Comparison of ENCODE assay signal across 8 cellular contexts in the genomic region with DNA sequence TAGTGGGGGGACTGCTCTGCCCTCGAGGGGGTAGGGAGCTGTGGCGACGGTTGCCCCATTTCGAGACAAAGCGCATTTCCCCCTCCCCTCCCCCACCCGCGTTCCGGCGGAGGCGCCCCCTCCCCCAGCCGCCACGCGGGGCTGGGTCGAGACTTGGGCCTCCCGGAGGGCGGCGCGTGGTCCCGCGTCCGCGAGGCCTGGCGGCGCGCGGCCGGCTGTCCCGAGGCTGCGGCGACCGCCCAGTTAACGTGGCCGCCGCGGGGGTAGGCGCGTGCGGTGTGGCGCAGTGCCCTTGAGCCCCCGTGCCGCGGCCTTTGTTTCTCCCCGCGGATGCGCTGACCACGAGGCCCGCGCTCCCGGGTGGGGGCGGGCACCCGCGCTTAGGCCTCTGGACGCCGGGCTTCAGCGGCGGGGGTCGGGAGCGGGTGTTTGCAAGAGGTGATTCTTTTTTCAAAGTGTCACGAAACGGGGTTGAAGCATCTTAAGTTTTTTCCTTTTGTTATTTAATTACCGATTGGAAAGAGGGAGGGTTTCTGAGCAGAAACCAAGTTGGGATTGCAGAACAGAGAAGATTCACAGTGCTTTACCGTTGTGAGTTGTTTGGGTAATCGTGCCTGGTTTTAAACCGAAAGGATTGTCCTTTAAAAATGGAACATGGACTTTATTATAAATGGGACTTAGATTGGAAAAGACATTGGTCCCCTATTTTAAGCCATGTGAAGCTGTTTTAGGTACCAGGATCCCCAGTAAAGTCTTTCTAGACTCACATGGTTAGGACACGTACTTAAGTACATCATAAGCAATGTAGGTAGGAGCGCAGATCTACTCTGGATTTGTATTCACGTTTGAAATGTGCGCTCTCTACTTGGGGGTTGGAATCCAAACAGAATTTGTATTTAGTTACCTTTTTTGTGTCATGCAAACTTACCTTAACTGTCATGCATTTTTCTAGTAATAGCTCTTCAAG. TPM values are rescaled to one million over a fixed set of nuclear protein-coding genes. Genes with fewer than 3 reads are reported as not detected.
DNase-seq lines count a peak whose midpoint lies in the region; ATAC-seq and TF ChIP-seq lines count a peak whose summit lies in the region.

No MANE protein-coding gene starts in this region.

- H3K9ac ChIP-seq in endocrine pancreas (ENCODE audit: control insufficient read depth, insufficient read depth, low read length), result peak overlapping the region; percentile 82

- peak overlapping the region; percentile 93 for H3K27ac Mint-ChIP-seq in activated CD4-positive, alpha-beta memory T cell treated with anti-CD3 and anti-CD28 coated beads for 36 hours

- TF ChIP-seq CTCF in AG09309 (IDR thresholded peaks at IDR 0.05; ENCODE audit: control insufficient read depth, insufficient read depth, low read depth, low read length, missing control alignments), result no peak

- peaks cover 2% of the 10 kb centered on the region for H3K9me3 Mint-ChIP-seq in activated CD4-positive, alpha-beta memory T cell treated with anti-CD3 and anti-CD28 coated beads for 36 hours

- H3K27me3 Mint-ChIP-seq in activated CD4-positive, alpha-beta memory T cell treated with anti-CD3 and anti-CD28 coated beads for 36 hours, result peaks cover 6% of the 10 kb centered on the region

- peaks cover 21% of the 10 kb centered on the region for H3K4me1 ChIP-seq in endocrine pancreas (ENCODE audit: control insufficient read depth, insufficient read depth, low read length)
- peaks cover 4% of the 10 kb centered on the region for H3K4me1 ChIP-seq in mesodermal cell (ENCODE audit: control insufficient read depth, insufficient read depth, low read length, poor library complexity, severe bottlenecking)

- peak overlapping the region; percentile 99 for H3K27ac ChIP-seq in mesodermal cell (ENCODE audit: low read depth, low read length, severe bottlenecking)

- H3K9me3 ChIP-seq in endocrine pancreas (ENCODE audit: control insufficient read depth, low read length), result no peaks in the 10 kb centered on the region
- no peaks in the 10 kb centered on the region for H3K9me3 ChIP-seq in mesodermal cell (ENCODE audit: control insufficient read depth, low read length)

- 0% methylated on average over 35 to 36 of the region's 68 CpGs for WGBS in mesodermal cell (ENCODE audit: insufficient coverage in 2 of 2), 2 experiments

- H3K4me3 Mint-ChIP-seq in activated CD4-positive, alpha-beta memory T cell treated with anti-CD3 and anti-CD28 coated beads for 36 hours, result peak overlapping the region; percentile 87

- ATAC-seq in GM19438 (IDR thresholded peaks at IDR 0.05; ENCODE audit: low read depth, unreplicated experiment), result peak; percentile 12

- no peak for DNase-seq in AG09309 (ENCODE audit: low read depth)
- peak; percentile 51 for DNase-seq in MV-4-11 (lab: John Stamatoyannopoulos, UW)
- peak; percentile 60 for DNase-seq in activated CD4-positive, alpha-beta memory T cell treated with anti-CD3 and anti-CD28 coated beads for 36 hours
- DNase-seq in stimulated activated CD8-positive, alpha-beta memory T cell treated with anti-CD3 and anti-CD28 coated beads, Interleukin-15, amount 100 ng/mL, for 24 hours (ENCODE audit: low read depth), result peak; percentile 42
- DNase-seq in NCI-H1048 (lab: John Stamatoyannopoulos, UW), result no peak

- H3K27me3 ChIP-seq in endocrine pancreas (ENCODE audit: control insufficient read depth, insufficient read depth, low read length), result no peaks in the 10 kb centered on the region

- peaks cover 36% of the 10 kb centered on the region for H3K4me1 Mint-ChIP-seq in activated CD4-positive, alpha-beta memory T cell treated with anti-CD3 and anti-CD28 coated beads for 36 hours (ENCODE audit: low read depth)

- H3K36me3 ChIP-seq in endocrine pancreas (ENCODE audit: control insufficient read depth, insufficient read depth, low read length), result no peaks in the 10 kb centered on the region
- peaks cover 45% of the 10 kb centered on the region for H3K36me3 ChIP-seq in mesodermal cell (ENCODE audit: control insufficient read depth, insufficient read depth, low read length)

- H3K4me3 ChIP-seq in AG09309 (ENCODE audit: control insufficient read depth, low read depth, low read length) (peak overlapping the region; percentile 92), endocrine pancreas (ENCODE audit: control insufficient read depth, insufficient read depth, low read length) (peak overlapping the region; percentile 97), mesodermal cell (ENCODE audit: extremely low read depth, insufficient read depth, low read length, poor library complexity, severe bottlenecking) (peak overlapping the region; percentile 93)

- CTCF ChIA-PET in activated CD4-positive, alpha-beta memory T cell treated with anti-CD3 and anti-CD28 coated beads for 36 hours (lab: Charles Lee), result interaction anchor here (0.7 to 4.0 kb wide), 6 partner anchors 15 to 167 kb away, joined by 3 to 15 read pairs (median 3); a partner anchor contains a TSS

- intact Hi-C loops in activated CD4-positive, alpha-beta memory T cell treated with anti-CD3 and anti-CD28 coated beads for 36 hours (cut with micrococcal nuclease), result loop anchor here (5.0 to 10.0 kb wide), 2 partner anchors 175 to 462 kb away; no protein-coding TSS in a partner anchor

- POLR2A ChIA-PET in activated CD4-positive, alpha-beta memory T cell treated with anti-CD3 and anti-CD28 coated beads for 36 hours (lab: Charles Lee), result interaction anchor here (1.0 to 8.4 kb wide), 10 partner anchors 8 to 111 kb away, joined by 3 to 142 read pairs (median 12); a partner anchor contains a TSS

- peaks cover 76% of the 10 kb centered on the region for H3K36me3 Mint-ChIP-seq in activated CD4-positive, alpha-beta memory T cell treated with anti-CD3 and anti-CD28 coated beads for 36 hours

RNA-seq across cellular contexts. Expression of a gene that starts 0.8 kb away (rescaled TPM):
- 100 to 1,000 TPM; 278 to 281 TPM for total RNA-seq in activated CD4-positive, alpha-beta memory T cell treated with anti-CD3 and anti-CD28 coated beads for 36 hours
- polyA plus RNA-seq in mesodermal cell (2013, experiment 1 of 2), result 210 TPM
- 263 TPM for polyA plus RNA-seq in mesodermal cell (2013, experiment 2 of 2)

RNA-seq across cellular contexts. Expression of a gene that starts 1.8 kb away (rescaled TPM):
- total RNA-seq in activated CD4-positive, alpha-beta memory T cell treated with anti-CD3 and anti-CD28 coated beads for 36 hours, result 100 to 1,000 TPM; 906 to 929 TPM
- 704 TPM for polyA plus RNA-seq in mesodermal cell (2013, experiment 1 of 2)
- 808 TPM for polyA plus RNA-seq in mesodermal cell (2013, experiment 2 of 2)

RNA-seq across cellular contexts. Expression of a gene that starts 50.3 kb away (rescaled TPM):
- total RNA-seq in activated CD4-positive, alpha-beta memory T cell treated with anti-CD3 and anti-CD28 coated beads for 36 hours, result 10 to 100 TPM; 27.3 to 30.3 TPM
- 19.0 TPM for polyA plus RNA-seq in mesodermal cell (2013, experiment 1 of 2)
- 18.1 TPM for polyA plus RNA-seq in mesodermal cell (2013, experiment 2 of 2)

Comparison
In these comparisons a context has a peak if more than half of its experiments do, and no peak if none do; other contexts are left out.
1. DNase-seq: peak in MV-4-11 (single experiment), activated CD4-positive, alpha-beta memory T cell treated with anti-CD3 and anti-CD28 coated beads for 36 hours (single experiment) and stimulated activated CD8-positive, alpha-beta memory T cell treated with anti-CD3 and anti-CD28 coated beads, Interleukin-15, amount 100 ng/mL, for 24 hours (single experiment); none in AG09309 (single experiment) and NCI-H1048 (single experiment).
2. Peak in every context shown above with its lines, with median percentiles within 50 percentile points of each other: H3K4me3 ChIP-seq.